ENCODE assay signal across 1 cellular context in genomic region chr15:88896339-88897033, GRCh38.
TF ChIP-seq lines count a peak whose summit lies in the region.

No MANE protein-coding gene starts in this region.

TF ChIP-seq in H1, 55 proteins besides CTCF, POLR2A, EP300 and RAD21:
- no peak for TF ChIP-seq CHD7 (IDR thresholded peaks at IDR 0.05; ENCODE audit: insufficient replicate concordance, low read length)
- TF ChIP-seq ASH2L (IDR thresholded peaks at IDR 0.05; ENCODE audit: low read length) = no peak
- peak; percentile 12; the same call in 1 of the 2 replicates for TF ChIP-seq POLR2AphosphoS5 (IDR thresholded peaks at IDR 0.05; ENCODE audit: low read depth, low read length)
- no peak for TF ChIP-seq CHD2 (IDR thresholded peaks at IDR 0.05; ENCODE audit: low read length)
